Comparison of ENCODE assay signal across 7 cellular contexts in genomic region chr2:231483398-231484329, GRCh38. TPM values are rescaled to one million over a fixed set of nuclear protein-coding genes. Genes with fewer than 3 reads are reported as not detected.
DNase-seq lines count a peak whose midpoint lies in the region; ATAC-seq and TF ChIP-seq lines count a peak whose summit lies in the region.

No MANE protein-coding gene starts in this region.

- 51 to 61% methylated on average over 53 to 65 of the region's 65 CpGs for WGBS in esophagus, 2 donors
- 58 to 68% (median 65%) methylated on average over 59 to 65 of the region's 65 CpGs for WGBS in psoas muscle, 3 donors

- H3K27ac ChIP-seq in esophagus (ENCODE audit: low read depth in 2 of 2, low read length in 1 of 2) = peak overlapping the region; percentile 73 to 81
- H3K27ac ChIP-seq in psoas muscle = peak overlapping the region; percentile 72

- H3K36me3 ChIP-seq in H7 (replicated peaks; ENCODE audit: control insufficient read depth, insufficient read depth, low read length) = no peaks in the 10 kb centered on the region; the same call in 1 of the 2 replicates
- H3K36me3 ChIP-seq in esophagus (ENCODE audit: control insufficient read depth in 2 of 2, insufficient read depth in 2 of 2, low read length in 1 of 2) = no peaks in the 10 kb centered on the region
- no peaks in the 10 kb centered on the region for H3K36me3 ChIP-seq in psoas muscle (ENCODE audit: insufficient read depth in 1 of 2, low read depth in 1 of 2)

- ATAC-seq in psoas muscle (peak; percentile 23 to 56 (median 38)), HG03108 (IDR thresholded peaks at IDR 0.05; ENCODE audit: unreplicated experiment) (no peak)

- H3K4me1 ChIP-seq in esophagus (ENCODE audit: control insufficient read depth in 2 of 2, insufficient read depth in 2 of 2, low read length in 1 of 2) (peaks cover 0 to 3% of the 10 kb centered on the region in 2 donors), psoas muscle (no peaks in the 10 kb centered on the region)

- H3K4me3 ChIP-seq in H7 (ENCODE audit: insufficient read depth, low read depth, low read length) (no peak overlapping the region), esophagus (ENCODE audit: low read depth in 1 of 2, low read length in 2 of 2) (peak overlapping the region; percentile 54 to 67), psoas muscle (peak overlapping the region; percentile 77)

- H3K9me3 ChIP-seq in esophagus (ENCODE audit: control insufficient read depth in 2 of 2, insufficient read depth in 1 of 2, low read depth in 1 of 2, low read length in 1 of 2) (no peaks in the 10 kb centered on the region), psoas muscle (no peaks in the 10 kb centered on the region)

- no peaks in the 10 kb centered on the region for H3K27me3 ChIP-seq in H7 (ENCODE audit: control insufficient read depth, insufficient read depth, low read length)
- H3K27me3 ChIP-seq in esophagus (ENCODE audit: control insufficient read depth in 1 of 2, insufficient read depth in 2 of 2, low read length in 2 of 2) = no peaks in the 10 kb centered on the region
- no peaks in the 10 kb centered on the region for H3K27me3 ChIP-seq in psoas muscle (ENCODE audit: insufficient read depth in 3 of 3, low read length in 2 of 3)

- intact Hi-C loops in psoas muscle (cut with DNase I) = loop anchor here (2.0 to 5.0 kb wide), 2 partner anchors 73 to 74 kb away; no protein-coding TSS in a partner anchor

- no peak for TF ChIP-seq CTCF in psoas muscle (IDR thresholded peaks at IDR 0.05)

- peak; percentile 76 for DNase-seq in H7
- peak; percentile 14 to 16 for DNase-seq in activated CD4-positive, alpha-beta T cell treated with anti-CD3 and anti-CD28 coated beads, Interleukin-2, amount 50 U/mL, for 24 hours (ENCODE audit: low read depth in 1 of 2, low spot score in 1 of 2)
- peak; percentile 40 to 62 for DNase-seq in psoas muscle
- DNase-seq in 8988T = no peak
- no peak for DNase-seq in midbrain (lab: John Stamatoyannopoulos, UW)

RNA-seq across cellular contexts. Expression of gene NCL, which starts 19.4 kb away (rescaled TPM):
- 148 and 278 TPM in 2 replicates for total RNA-seq in H7 (2014; rRNA removed; shearing (Covaris generic))
- polyA plus RNA-seq in esophagus = 100 to 1,000 TPM in 1 of 2 donors, 10 to 100 TPM in 1; 84.4 to 282 TPM
- total RNA-seq in psoas muscle = 100 to 1,000 TPM; 331 to 632 (median 572) TPM
- polyA plus RNA-seq in psoas muscle = 100 to 1,000 TPM; 221 to 382 (median 359) TPM

RNA-seq across cellular contexts. Expression of gene NMUR1, which starts 46.6 kb away (rescaled TPM):
- total RNA-seq in H7 (2014; rRNA removed; shearing (Covaris generic)) = 0.10 and 0.22 TPM in 2 replicates
- under 1 TPM; 0.33 to 0.47 TPM for polyA plus RNA-seq in esophagus
- total RNA-seq in psoas muscle = under 1 TPM in 3 of 4 donors, not detected in 1; 0.06 to 0.10 (median 0.09) TPM
- under 1 TPM; 0.03 to 0.06 (median 0.04) TPM for polyA plus RNA-seq in psoas muscle

Comparison
In these comparisons a context has a peak if more than half of its experiments do, and no peak if none do; other contexts are left out.
1. DNase-seq: peak in H7 (single experiment), activated CD4-positive, alpha-beta T cell treated with anti-CD3 and anti-CD28 coated beads, Interleukin-2, amount 50 U/mL, for 24 hours (2 of 2) and psoas muscle (2 of 2); none in 8988T (single experiment) and midbrain (single experiment).